In the genomic region with DNA sequence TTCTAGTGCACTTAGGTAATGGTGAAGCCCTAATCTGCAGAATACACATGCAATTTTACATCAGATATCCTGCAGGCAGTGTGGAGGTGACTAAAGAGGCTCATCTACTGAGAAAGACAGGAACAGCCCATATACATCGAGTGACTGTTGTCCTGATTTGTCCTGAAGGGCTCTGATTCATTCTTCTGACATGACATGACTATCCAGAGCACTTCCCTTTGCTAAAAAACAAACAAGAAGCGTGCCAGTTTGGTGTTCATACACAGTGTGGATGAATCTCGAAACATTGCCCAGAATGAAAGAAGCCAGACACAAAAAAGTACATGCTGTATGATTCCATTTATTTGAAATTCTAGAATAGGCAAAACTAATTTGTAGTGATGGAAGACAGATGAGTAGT, we compare ENCODE assay signal across 1 cellular context.
TF ChIP-seq lines count a peak whose summit lies in the region.

No MANE protein-coding gene starts in this region.

TF ChIP-seq in HCT116, 20 proteins besides CTCF, POLR2A, EP300 and RAD21 (continued from another document):
- TF ChIP-seq, protein P1, sequence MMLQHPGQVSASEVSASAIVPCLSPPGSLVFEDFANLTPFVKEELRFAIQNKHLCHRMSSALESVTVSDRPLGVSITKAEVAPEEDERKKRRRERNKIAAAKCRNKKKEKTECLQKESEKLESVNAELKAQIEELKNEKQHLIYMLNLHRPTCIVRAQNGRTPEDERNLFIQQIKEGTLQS (IDR thresholded peaks at IDR 0.05), result no peak
- no peak for TF ChIP-seq TCF7L2 (IDR thresholded peaks at IDR 0.05; ENCODE audit: borderline replicate concordance, extremely low read depth, insufficient read depth, insufficient read length)
- no peak for TF ChIP-seq ZNF274 (IDR thresholded peaks at IDR 0.05; ENCODE audit: low read depth, low read length)
- TF ChIP-seq EGR1 (IDR thresholded peaks at IDR 0.05; ENCODE audit: low read depth), result no peak; the same call in 1 of the 2 replicates
- TF ChIP-seq YY1 (IDR thresholded peaks at IDR 0.05; ENCODE audit: extremely low read depth, insufficient replicate concordance, low read depth, low read length), result no peak
- no peak for TF ChIP-seq CEBPB (IDR thresholded peaks at IDR 0.05; ENCODE audit: low read depth)
- TF ChIP-seq ZFX (IDR thresholded peaks at IDR 0.05), result no peak
- TF ChIP-seq SRF (IDR thresholded peaks at IDR 0.05; ENCODE audit: low read depth), result peak; percentile 63; the same call in 1 of the 2 replicates
TF ChIP-seq in HCT116: peak in this region for 7.
